Comparison of ENCODE assay signal across 14 cellular contexts in genomic region chr20:17786221-17786718, GRCh38.
DNase-seq lines count a peak whose midpoint lies in the region; ATAC-seq and TF ChIP-seq lines count a peak whose summit lies in the region.
"Had no signal": no experiment of that assay in that cellular context is flagged by ENCODE, and none has a peak within 500 bp of the region (broad histone marks: within the 10 kb centered on the region; RNA-seq: fewer than 3 reads in every experiment).

No MANE protein-coding gene starts in this region.

- H3K27me3 ChIP-seq in heart left ventricle (no peaks in the 10 kb centered on the region), psoas muscle (ENCODE audit: insufficient read depth in 3 of 3, low read length in 2 of 3) (no peaks in the 10 kb centered on the region)
- H3K27me3 ChIP-seq: neutrophil had no signal

- CTCF ChIA-PET in activated CD8-positive, alpha-beta memory T cell treated with anti-CD3 and anti-CD28 coated beads, Interleukin-2, amount 10 ng/mL, durations not matched to agents 7 days and 5 days (lab: Charles Lee): no interaction called here

- intact Hi-C loops in heart left ventricle (cut with DNase I): no loop called here
- intact Hi-C loops in psoas muscle (cut with DNase I): no loop called here

- no peak overlapping the region for H3K27ac Mint-ChIP-seq in activated CD8-positive, alpha-beta memory T cell treated with anti-CD3 and anti-CD28 coated beads, Interleukin-2, amount 10 ng/mL, durations not matched to agents 7 days and 5 days
- H3K27ac Mint-ChIP-seq: activated naive CD4-positive, alpha-beta T cell treated with anti-CD3 and anti-CD28 coated beads for 36 hours had no signal

- no peaks in the 10 kb centered on the region for H3K36me3 Mint-ChIP-seq in activated CD8-positive, alpha-beta memory T cell treated with anti-CD3 and anti-CD28 coated beads, Interleukin-2, amount 10 ng/mL, durations not matched to agents 7 days and 5 days

- H3K4me3 ChIP-seq in heart left ventricle (no peak overlapping the region), psoas muscle (no peak overlapping the region)

- peaks cover 17% of the 10 kb centered on the region for H3K27me3 Mint-ChIP-seq in activated CD8-positive, alpha-beta memory T cell treated with anti-CD3 and anti-CD28 coated beads, Interleukin-2, amount 10 ng/mL, durations not matched to agents 7 days and 5 days

- no peak for TF ChIP-seq POLR2A in heart left ventricle (IDR thresholded peaks at IDR 0.05)

- no peaks in the 10 kb centered on the region for H3K4me1 Mint-ChIP-seq in activated CD8-positive, alpha-beta memory T cell treated with anti-CD3 and anti-CD28 coated beads, Interleukin-2, amount 10 ng/mL, durations not matched to agents 7 days and 5 days

- no peaks in the 10 kb centered on the region for H3K9me3 ChIP-seq in heart left ventricle
- H3K9me3 ChIP-seq in psoas muscle: no peaks in the 10 kb centered on the region
- H3K9me3 ChIP-seq: neutrophil had no signal

- H3K4me1 ChIP-seq in heart left ventricle: peaks cover 0 to 11% (median 3%) of the 10 kb centered on the region in 12 donors
- no peaks in the 10 kb centered on the region for H3K4me1 ChIP-seq in psoas muscle

- H3K36me3 ChIP-seq in heart left ventricle (no peaks in the 10 kb centered on the region), psoas muscle (ENCODE audit: insufficient read depth in 1 of 2, low read depth in 1 of 2) (no peaks in the 10 kb centered on the region)
- H3K36me3 ChIP-seq: neutrophil had no signal

- no peak for TF ChIP-seq CTCF in heart left ventricle (IDR thresholded peaks at IDR 0.05)
- TF ChIP-seq CTCF in psoas muscle (IDR thresholded peaks at IDR 0.05): no peak

- WGBS in heart left ventricle, 4 donors: 42 to 57% (median 51%) methylated on average over 10 to 11 of the region's 11 CpGs
- WGBS in psoas muscle, 3 donors: 27 to 39% (median 29%) methylated on average over 11 of the region's 11 CpGs

- no peak overlapping the region for H3K4me3 Mint-ChIP-seq in activated CD8-positive, alpha-beta memory T cell treated with anti-CD3 and anti-CD28 coated beads, Interleukin-2, amount 10 ng/mL, durations not matched to agents 7 days and 5 days
- H3K4me3 Mint-ChIP-seq: activated naive CD4-positive, alpha-beta T cell treated with anti-CD3 and anti-CD28 coated beads for 36 hours had no signal

- peak; percentile 45 for DNase-seq in EH (ENCODE audit: low read depth)
- peak; percentile 57 for DNase-seq in astrocyte of the hippocampus (ENCODE audit: low read depth, low spot score)
- DNase-seq in heart left ventricle: peak in 4 of 5 donors; percentile 20 to 61 (median 50)
- peak; percentile 53 to 67 for DNase-seq in psoas muscle
- DNase-seq in stimulated activated CD4-positive, alpha-beta T cell treated with anti-CD3 and anti-CD28 coated beads, Interleukin-4, amount 100 ng/mL, for 1 hour: no peak
- DNase-seq in SHP77 treated with DMSO at 0.1 percent for 48 hours (lab: John Stamatoyannopoulos, UW): no peak
- no peak for DNase-seq in NK-92 treated with Interleukin-12 subunit alpha and Interleukin-12 subunit beta, amount 100 ng/mL, for 24 hours (lab: John Stamatoyannopoulos, UW)
- no peak for DNase-seq in activated CD8-positive, alpha-beta memory T cell treated with anti-CD3 and anti-CD28 coated beads, Interleukin-2, amount 10 ng/mL, durations not matched to agents 7 days and 5 days
- DNase-seq: activated naive CD4-positive, alpha-beta T cell treated with anti-CD3 and anti-CD28 coated beads for 36 hours; DND-41; kidney glomerular epithelial cell; NCI-H1048; NCI-H510A had no signal

- peak overlapping the region in 7 of 12 donors; percentile 20 to 74 (median 61) for H3K27ac ChIP-seq in heart left ventricle
- H3K27ac ChIP-seq in psoas muscle: no peak overlapping the region
- H3K27ac ChIP-seq: neutrophil had no signal

- no peaks in the 10 kb centered on the region for H3K9me3 Mint-ChIP-seq in activated CD8-positive, alpha-beta memory T cell treated with anti-CD3 and anti-CD28 coated beads, Interleukin-2, amount 10 ng/mL, durations not matched to agents 7 days and 5 days (ENCODE audit: low read depth)
- H3K9me3 Mint-ChIP-seq: activated naive CD4-positive, alpha-beta T cell treated with anti-CD3 and anti-CD28 coated beads for 36 hours had no signal

- ATAC-seq in heart left ventricle: peak; percentile 56 to 92 (median 68)
- peak in 2 of 4 donors; percentile 71 to 72 for ATAC-seq in psoas muscle
- ATAC-seq in activated CD8-positive, alpha-beta memory T cell treated with anti-CD3 and anti-CD28 coated beads, Interleukin-2, amount 10 ng/mL, durations not matched to agents 7 days and 5 days: no peak

Comparison
In these comparisons a context has a peak if more than half of its experiments do, and no peak if none do; other contexts are left out.
1. DNase-seq: peak in EH (single experiment), astrocyte of the hippocampus (single experiment), heart left ventricle (4 of 5) and psoas muscle (2 of 2); none in stimulated activated CD4-positive, alpha-beta T cell treated with anti-CD3 and anti-CD28 coated beads, Interleukin-4, amount 100 ng/mL, for 1 hour (single experiment), SHP77 treated with DMSO at 0.1 percent for 48 hours (single experiment), NK-92 treated with Interleukin-12 subunit alpha and Interleukin-12 subunit beta, amount 100 ng/mL, for 24 hours (single experiment) and activated CD8-positive, alpha-beta memory T cell treated with anti-CD3 and anti-CD28 coated beads, Interleukin-2, amount 10 ng/mL, durations not matched to agents 7 days and 5 days (single experiment).